In genomic region chrY:19077698-19078113, GRCh38 we compare ENCODE assay signal across 11 cellular contexts.
DNase-seq lines count a peak whose midpoint lies in the region; ATAC-seq and TF ChIP-seq lines count a peak whose summit lies in the region.
"Had no signal": no experiment of that assay in that cellular context is flagged by ENCODE, and none has a peak within 500 bp of the region (broad histone marks: within the 10 kb centered on the region; RNA-seq: fewer than 3 reads in every experiment).

No MANE protein-coding gene starts in this region.

- no peak for TF ChIP-seq EP300 in transverse colon (IDR thresholded peaks at IDR 0.05; ENCODE audit: low read depth)

- in situ Hi-C loops in transverse colon (cut with MboI; ENCODE audit: low pct_ligation_motif_present in 1 of 4, low pct_unique_long_range_greater_than_20kb in 1 of 4, low sequenced_read_pairs in 3 of 4): loop anchor here in 1 of 4 donors (25.0 kb wide), 1 partner anchor 90 kb away; no protein-coding TSS in a partner anchor

- peak overlapping the region; percentile 80 for H3K4me3 Mint-ChIP-seq in activated naive CD4-positive, alpha-beta T cell treated with anti-CD3 and anti-CD28 coated beads for 36 hours
- peak overlapping the region; percentile 87 for H3K4me3 Mint-ChIP-seq in activated naive CD8-positive, alpha-beta T cell treated with anti-CD3 and anti-CD28 coated beads, Interleukin-2, amount 50 U/mL, for 24 hours

- H3K9me3 ChIP-seq in tibial artery (no peaks in the 10 kb centered on the region), transverse colon (no peaks in the 10 kb centered on the region)

- H3K27ac Mint-ChIP-seq in activated naive CD4-positive, alpha-beta T cell treated with anti-CD3 and anti-CD28 coated beads for 36 hours: peak overlapping the region; percentile 69
- peak overlapping the region; percentile 86 for H3K27ac Mint-ChIP-seq in activated naive CD8-positive, alpha-beta T cell treated with anti-CD3 and anti-CD28 coated beads, Interleukin-2, amount 50 U/mL, for 24 hours

- H3K4me1 Mint-ChIP-seq in activated naive CD4-positive, alpha-beta T cell treated with anti-CD3 and anti-CD28 coated beads for 36 hours (ENCODE audit: low read depth): peaks cover 4% of the 10 kb centered on the region
- H3K4me1 Mint-ChIP-seq in activated naive CD8-positive, alpha-beta T cell treated with anti-CD3 and anti-CD28 coated beads, Interleukin-2, amount 50 U/mL, for 24 hours: peaks cover 14% of the 10 kb centered on the region

- intact Hi-C loops in activated naive CD4-positive, alpha-beta T cell treated with anti-CD3 and anti-CD28 coated beads for 36 hours (cut with micrococcal nuclease): loop anchor here (2.0 to 10.0 kb wide), 6 partner anchors 53 to 667 kb away; partner anchors contain the start of gene KDM5D
- intact Hi-C loops in tibial artery (cut with DNase I; ENCODE audit: low total_unique reads): no loop called here
- intact Hi-C loops in transverse colon (cut with DNase I; ENCODE audit: low total_unique reads): no loop called here

- no peaks in the 10 kb centered on the region for H3K27me3 Mint-ChIP-seq in activated naive CD4-positive, alpha-beta T cell treated with anti-CD3 and anti-CD28 coated beads for 36 hours (ENCODE audit: low read depth)
- H3K27me3 Mint-ChIP-seq in activated naive CD8-positive, alpha-beta T cell treated with anti-CD3 and anti-CD28 coated beads, Interleukin-2, amount 50 U/mL, for 24 hours: no peaks in the 10 kb centered on the region

- CTCF ChIA-PET in activated naive CD4-positive, alpha-beta T cell treated with anti-CD3 and anti-CD28 coated beads for 36 hours (lab: Charles Lee): no interaction called here

- peak overlapping the region; percentile 86 to 90 for H3K27ac ChIP-seq in tibial artery
- peak overlapping the region in 2 of 4 donors; percentile 92 for H3K27ac ChIP-seq in transverse colon
- H3K27ac ChIP-seq: C4-2B had no signal

- peak; percentile 21 for ATAC-seq in activated naive CD8-positive, alpha-beta T cell treated with anti-CD3 and anti-CD28 coated beads, Interleukin-2, amount 50 U/mL, for 24 hours

- peak; percentile 41 for DNase-seq in activated naive CD4-positive, alpha-beta T cell treated with anti-CD3 and anti-CD28 coated beads for 36 hours
- no peak for DNase-seq in activated naive CD4-positive, alpha-beta T cell treated with Interleukin-2 at 50 U/mL for 16 hours
- peak; percentile 22 for DNase-seq in activated naive CD8-positive, alpha-beta T cell treated with anti-CD3 and anti-CD28 coated beads, Interleukin-2, amount 50 U/mL, for 24 hours
- DNase-seq in left kidney (ENCODE audit: low read depth, low spot score) (peak; percentile 69), tibial artery (peak; percentile 32 to 71), SKM-1 (lab: John Stamatoyannopoulos, UW; ENCODE audit: unreplicated experiment) (no peak), transverse colon (no peak)
- no peak for DNase-seq in activated CD4-positive, CD25-positive, alpha-beta regulatory T cell treated with anti-CD3 and anti-CD28 coated beads, Interleukin-2, amount 50 U/mL, for 72 hours
- DNase-seq: islet precursor cell, NCI-H187 had no signal

- TF ChIP-seq POLR2A in transverse colon (IDR thresholded peaks at IDR 0.05): no peak

- WGBS in transverse colon (ENCODE audit: low coverage in 1 of 2), 2 donors: no CpG with 5 or more reads among the region's 37 CpGs

- no peaks in the 10 kb centered on the region for H3K27me3 ChIP-seq in tibial artery
- H3K27me3 ChIP-seq in transverse colon: no peaks in the 10 kb centered on the region

- peaks cover 3% of the 10 kb centered on the region for H3K36me3 Mint-ChIP-seq in activated naive CD4-positive, alpha-beta T cell treated with anti-CD3 and anti-CD28 coated beads for 36 hours (ENCODE audit: low read depth)
- no peaks in the 10 kb centered on the region for H3K36me3 Mint-ChIP-seq in activated naive CD8-positive, alpha-beta T cell treated with anti-CD3 and anti-CD28 coated beads, Interleukin-2, amount 50 U/mL, for 24 hours (ENCODE audit: low read depth)

- H3K4me1 ChIP-seq in tibial artery: peaks cover 0 to 4% (median 0%) of the 10 kb centered on the region in 4 donors
- no peaks in the 10 kb centered on the region for H3K4me1 ChIP-seq in transverse colon

- H3K36me3 ChIP-seq in tibial artery (no peaks in the 10 kb centered on the region), transverse colon (no peaks in the 10 kb centered on the region)

- H3K4me3 ChIP-seq in tibial artery (peak overlapping the region; percentile 77 to 80), transverse colon (peak overlapping the region in 2 of 4 donors; percentile 65 to 72)

- TF ChIP-seq CTCF in tibial artery (IDR thresholded peaks at IDR 0.05): no peak
- TF ChIP-seq CTCF in transverse colon (IDR thresholded peaks at IDR 0.05): no peak

- H3K9me3 Mint-ChIP-seq in activated naive CD4-positive, alpha-beta T cell treated with anti-CD3 and anti-CD28 coated beads for 36 hours: no peaks in the 10 kb centered on the region
- no peaks in the 10 kb centered on the region for H3K9me3 Mint-ChIP-seq in activated naive CD8-positive, alpha-beta T cell treated with anti-CD3 and anti-CD28 coated beads, Interleukin-2, amount 50 U/mL, for 24 hours

Comparison
In these comparisons a context has a peak if more than half of its experiments do, and no peak if none do; other contexts are left out.
1. DNase-seq: peak in activated naive CD4-positive, alpha-beta T cell treated with anti-CD3 and anti-CD28 coated beads for 36 hours (single experiment), activated naive CD8-positive, alpha-beta T cell treated with anti-CD3 and anti-CD28 coated beads, Interleukin-2, amount 50 U/mL, for 24 hours (single experiment), left kidney (single experiment) and tibial artery (2 of 2); none in activated naive CD4-positive, alpha-beta T cell treated with Interleukin-2 at 50 U/mL for 16 hours (single experiment), activated CD4-positive, CD25-positive, alpha-beta regulatory T cell treated with anti-CD3 and anti-CD28 coated beads, Interleukin-2, amount 50 U/mL, for 72 hours (single experiment), SKM-1 (single experiment) and transverse colon (single experiment).